ENCODE assay signal across 19 cellular contexts in genomic region chr1:25009675-25010262, GRCh38.
DNase-seq lines count a peak whose midpoint lies in the region; ATAC-seq, FAIRE-seq and TF ChIP-seq lines count a peak whose summit lies in the region.
"Had no signal": no experiment of that assay in that cellular context is flagged by ENCODE, and none has a peak within 500 bp of the region (broad histone marks: within the 10 kb centered on the region; RNA-seq: fewer than 3 reads in every experiment).

No MANE protein-coding gene starts in this region.

- no peaks in the 10 kb centered on the region for H3K27me3 Mint-ChIP-seq in CD4-positive, CD25-positive, alpha-beta regulatory T cell
- peaks cover 6% of the 10 kb centered on the region for H3K27me3 Mint-ChIP-seq in activated CD4-positive, alpha-beta memory T cell treated with anti-CD3 and anti-CD28 coated beads, Interleukin-2, amount 10 ng/mL, durations not matched to agents 7 days and 5 days

- H3K4me3 ChIP-seq in CD4-positive, CD25-positive, alpha-beta regulatory T cell (ENCODE audit: low read depth, low read length), result no peak overlapping the region
- H3K4me3 ChIP-seq in DND-41 (ENCODE audit: low read depth in 1 of 2, low read length in 2 of 2) (no peak overlapping the region), H1 (ENCODE audit: extremely low read depth in 1 of 4, insufficient read depth in 2 of 4, low read depth in 3 of 4, low read length in 4 of 4) (no peak overlapping the region), colonic mucosa (no peak overlapping the region)
- H3K4me3 ChIP-seq: adrenal gland; BLaER1 treated with 17β-estradiol and CSF1 and Interleukin-3, amounts not matched to agents 10 nM and 100 nM; right atrium auricular region; tibial nerve had no signal

- no peak overlapping the region for H3K4me3 Mint-ChIP-seq in CD4-positive, CD25-positive, alpha-beta regulatory T cell
- H3K4me3 Mint-ChIP-seq in activated CD4-positive, alpha-beta memory T cell treated with anti-CD3 and anti-CD28 coated beads, Interleukin-2, amount 10 ng/mL, durations not matched to agents 7 days and 5 days, result no peak overlapping the region

- H3K36me3 Mint-ChIP-seq in CD4-positive, CD25-positive, alpha-beta regulatory T cell, result no peaks in the 10 kb centered on the region
- peaks cover 5% of the 10 kb centered on the region for H3K36me3 Mint-ChIP-seq in activated CD4-positive, alpha-beta memory T cell treated with anti-CD3 and anti-CD28 coated beads, Interleukin-2, amount 10 ng/mL, durations not matched to agents 7 days and 5 days (ENCODE audit: low read depth)

- intact Hi-C loops in colonic mucosa (cut with DNase I), result no loop called here

- no peak overlapping the region for H3K4ac ChIP-seq in H1 (replicated peaks; ENCODE audit: insufficient read length, low read depth, low read length)

- H2BK120ac ChIP-seq in H1 (replicated peaks; ENCODE audit: low read depth, low read length), result no peak overlapping the region

- ATAC-seq in CD4-positive, CD25-positive, alpha-beta regulatory T cell (ENCODE audit: low read depth in 2 of 2), result peak; percentile 32 to 64
- ATAC-seq in DND-41 (ENCODE audit: insufficient read depth, low read depth), result peak; percentile 63
- ATAC-seq: left colon had no signal

- H3K27ac Mint-ChIP-seq in CD4-positive, CD25-positive, alpha-beta regulatory T cell, result peak overlapping the region in 1 of 3 donors; percentile 57
- H3K27ac Mint-ChIP-seq in activated CD4-positive, alpha-beta memory T cell treated with anti-CD3 and anti-CD28 coated beads, Interleukin-2, amount 10 ng/mL, durations not matched to agents 7 days and 5 days, result peak overlapping the region; percentile 32

- no peak overlapping the region for H2AK5ac ChIP-seq in H1 (ENCODE audit: low read depth, low read length)

- H3K18ac ChIP-seq in H1 (ENCODE audit: extremely low read depth, low read length), result no peak overlapping the region

- no peak for FAIRE-seq in H1 (lab: Jason Lieb, UNC)

- H3K23me2 ChIP-seq in H1 (ENCODE audit: low read depth, low read length), result no peaks in the 10 kb centered on the region

- no peak overlapping the region; the same call in 1 of the 2 replicates for H2BK12ac ChIP-seq in H1 (ENCODE audit: low read depth, low read length)

- CTCF ChIA-PET in activated CD4-positive, alpha-beta memory T cell treated with anti-CD3 and anti-CD28 coated beads, Interleukin-2, amount 10 ng/mL, durations not matched to agents 7 days and 5 days (lab: Charles Lee), result interaction anchor here (0.7 to 1.3 kb wide), 3 partner anchors 13 to 28 kb away, joined by 3 to 5 read pairs (median 3); no protein-coding TSS in a partner anchor
- CTCF ChIA-PET in H1 (lab: Charles Lee; ENCODE audit: partially characterized antibody), result interaction anchor here (1.0 to 6.8 kb wide), 5 partner anchors 9 to 208 kb away, joined by 3 to 59 read pairs (median 3); no protein-coding TSS in a partner anchor

- no peak overlapping the region; the same call in 1 of the 2 replicates for H4K8ac ChIP-seq in H1 (ENCODE audit: extremely low read depth, insufficient read depth, low read length)

- H3K4me1 Mint-ChIP-seq in CD4-positive, CD25-positive, alpha-beta regulatory T cell, result peaks cover 0 to 53% (median 11%) of the 10 kb centered on the region in 4 donors
- peaks cover 55% of the 10 kb centered on the region for H3K4me1 Mint-ChIP-seq in activated CD4-positive, alpha-beta memory T cell treated with anti-CD3 and anti-CD28 coated beads, Interleukin-2, amount 10 ng/mL, durations not matched to agents 7 days and 5 days

- no peak for TF ChIP-seq CTCF in DND-41 (IDR thresholded peaks at IDR 0.05; ENCODE audit: borderline replicate concordance, extremely low read depth, low read length, poor library complexity, severe bottlenecking)
- no peak for TF ChIP-seq CTCF in H1 (IDR thresholded peaks at IDR 0.05; ENCODE audit: control extremely low read depth in 1 of 3, insufficient read depth in 1 of 3, low read depth in 1 of 3, low read length in 3 of 3)
- TF ChIP-seq CTCF in colonic mucosa (IDR thresholded peaks at IDR 0.05), result no peak

- no peak overlapping the region for H3K4me2 ChIP-seq in DND-41 (ENCODE audit: insufficient read depth, low read length)
- no peak overlapping the region for H3K4me2 ChIP-seq in H1 (ENCODE audit: insufficient read depth in 1 of 2, low read depth in 2 of 2, low read length in 2 of 2)

- no peaks in the 10 kb centered on the region for H3K36me3 ChIP-seq in CD4-positive, CD25-positive, alpha-beta regulatory T cell (ENCODE audit: control insufficient read depth, insufficient read depth, low read length)
- H3K36me3 ChIP-seq in DND-41 (ENCODE audit: insufficient read depth, low read length), result no peaks in the 10 kb centered on the region
- H3K36me3 ChIP-seq in H1 (ENCODE audit: control insufficient read depth in 2 of 4, insufficient read depth in 4 of 4, low read length in 3 of 4), result no peaks in the 10 kb centered on the region
- no peaks in the 10 kb centered on the region for H3K36me3 ChIP-seq in colonic mucosa
- H3K36me3 ChIP-seq: adrenal gland; BLaER1 treated with 17β-estradiol and CSF1 and Interleukin-3, amounts not matched to agents 10 nM and 100 nM; right atrium auricular region; tibial nerve had no signal

- H4K20me1 ChIP-seq in DND-41 (ENCODE audit: insufficient read depth, low read length) (no peaks in the 10 kb centered on the region), H1 (replicated peaks in 1 of 2; ENCODE audit: control insufficient read depth in 1 of 2, insufficient read depth in 2 of 2, low read length in 2 of 2) (no peaks in the 10 kb centered on the region)

- H3K9me3 Mint-ChIP-seq in CD4-positive, CD25-positive, alpha-beta regulatory T cell, result no peaks in the 10 kb centered on the region
- H3K9me3 Mint-ChIP-seq in activated CD4-positive, alpha-beta memory T cell treated with anti-CD3 and anti-CD28 coated beads, Interleukin-2, amount 10 ng/mL, durations not matched to agents 7 days and 5 days, result peaks cover 7% of the 10 kb centered on the region

- no peak overlapping the region for H3K23ac ChIP-seq in H1 (ENCODE audit: insufficient read length)

- H4K91ac ChIP-seq in H1 (replicated peaks; ENCODE audit: insufficient read length, low read length), result no peak overlapping the region

- no peaks in the 10 kb centered on the region for H3K27me3 ChIP-seq in CD4-positive, CD25-positive, alpha-beta regulatory T cell (ENCODE audit: control insufficient read depth, insufficient read depth, low read length)
- no peaks in the 10 kb centered on the region for H3K27me3 ChIP-seq in DND-41 (ENCODE audit: insufficient read depth, low read length, poor library complexity)
- 0 out of 7 replicates have a peak, but pooled peaks cover 0 to 2% (median 0%) of the 10 kb centered on the region in 4 experiments for H3K27me3 ChIP-seq in H1 (replicated peaks in 1 of 4; ENCODE audit: control insufficient read depth in 3 of 4, extremely low read depth in 1 of 4, insufficient read depth in 3 of 4, low read length in 3 of 4)
- no peaks in the 10 kb centered on the region for H3K27me3 ChIP-seq in colonic mucosa
- H3K27me3 ChIP-seq: adrenal gland, right atrium auricular region had no signal

- no peak for TF ChIP-seq RAD21 in H1 (IDR thresholded peaks at IDR 0.05 in 1 of 2, conservative IDR thresholded peaks at IDR 0.05 in 1 of 2; ENCODE audit: low read depth in 2 of 2, low read length in 2 of 2)

- no peak overlapping the region for H4K5ac ChIP-seq in H1 (ENCODE audit: insufficient read length, low read depth, low read length)

- H3K79me2 ChIP-seq in DND-41 (ENCODE audit: insufficient read depth, low read length), result no peaks in the 10 kb centered on the region
- H3K79me2 ChIP-seq in H1 (ENCODE audit: control insufficient read depth in 1 of 2, insufficient read depth in 2 of 2, low read length in 2 of 2), result no peaks in the 10 kb centered on the region

- no peak overlapping the region for H3K14ac ChIP-seq in H1 (ENCODE audit: insufficient read length)

- H3K9me3 ChIP-seq in CD4-positive, CD25-positive, alpha-beta regulatory T cell (ENCODE audit: control insufficient read depth in 2 of 2, low read length in 2 of 2), result no peaks in the 10 kb centered on the region
- H3K9me3 ChIP-seq in DND-41 (ENCODE audit: insufficient read depth, low read length, severe bottlenecking) (no peaks in the 10 kb centered on the region), H1 (ENCODE audit: insufficient read depth in 2 of 2, low read depth in 1 of 2, low read length in 1 of 2) (no peaks in the 10 kb centered on the region), colonic mucosa (no peaks in the 10 kb centered on the region)
- H3K9me3 ChIP-seq: adrenal gland; BLaER1 treated with 17β-estradiol and CSF1 and Interleukin-3, amounts not matched to agents 10 nM and 100 nM; right atrium auricular region; tibial nerve had no signal

- WGBS in H1 (ENCODE audit: extremely low coverage in 1 of 2, insufficient coverage in 1 of 2, insufficient read length in 1 of 2, insufficient replicate concordance in 2 of 2, low coverage in 1 of 2, low lambda C conversion rate in 2 of 2, missing lambda C conversion rate in 1 of 2), 2 experiments, result 90% methylated on average over 3 of the region's 3 CpGs; no CpG with 5 or more reads in 1 of the 2 experiments

- no peak for TF ChIP-seq EP300 in H1 (IDR thresholded peaks at IDR 0.05; ENCODE audit: borderline replicate concordance in 1 of 2, low read depth in 2 of 2, low read length in 2 of 2)

- no peak overlapping the region for H2BK15ac ChIP-seq in H1 (ENCODE audit: low read length)

- H2BK20ac ChIP-seq in H1 (ENCODE audit: low read length), result 0 out of 2 replicates have a peak overlapping the region, but pooled peaks have one; percentile 48

- no peak overlapping the region for H3K56ac ChIP-seq in H1 (replicated peaks; ENCODE audit: insufficient read length, low read depth, low read length)

- no peak overlapping the region for H3K27ac ChIP-seq in CD4-positive, CD25-positive, alpha-beta regulatory T cell (ENCODE audit: insufficient read depth, low read length, poor library complexity, severe bottlenecking)
- H3K27ac ChIP-seq in DND-41 (ENCODE audit: low read length), result no peak overlapping the region
- H3K27ac ChIP-seq in H1 (ENCODE audit: low read depth, low read length), result no peak overlapping the region
- no peak overlapping the region for H3K27ac ChIP-seq in colonic mucosa
- H3K27ac ChIP-seq: adrenal gland; BLaER1 treated with 17β-estradiol and CSF1 and Interleukin-3, amounts not matched to agents 10 nM and 100 nM; right atrium auricular region; tibial nerve had no signal

- H3K9ac ChIP-seq in DND-41 (ENCODE audit: low read depth, low read length) (no peak overlapping the region), H1 (replicated peaks in 1 of 4; ENCODE audit: extremely low read depth in 1 of 4, low read depth in 3 of 4, low read length in 3 of 4) (no peak overlapping the region), colonic mucosa (ENCODE audit: low read depth in 2 of 2, low read length in 2 of 2) (no peak overlapping the region)
- H3K9ac ChIP-seq: BLaER1 treated with 17β-estradiol and CSF1 and Interleukin-3, amounts not matched to agents 10 nM and 100 nM had no signal

- POLR2A ChIA-PET in activated CD4-positive, alpha-beta memory T cell treated with anti-CD3 and anti-CD28 coated beads, Interleukin-2, amount 10 ng/mL, durations not matched to agents 7 days and 5 days (lab: Charles Lee), result interaction anchor here (1.2 to 9.1 kb wide), 5 partner anchors 11 to 43 kb away, joined by 4 to 51 read pairs (median 8); no protein-coding TSS in a partner anchor
- POLR2A ChIA-PET in H1 (lab: Charles Lee; ENCODE audit: partially characterized antibody), result interaction anchor here (1.9 kb wide), 1 partner anchor 8 kb away, joined by 6 read pairs; no protein-coding TSS in a partner anchor

- no peaks in the 10 kb centered on the region for H3K79me1 ChIP-seq in H1 (ENCODE audit: low read depth, low read length)

- H2AFZ ChIP-seq in DND-41 (ENCODE audit: low read depth, low read length), result no peak overlapping the region
- H2AFZ ChIP-seq in H1 (ENCODE audit: low read length), result no peak overlapping the region

- peak in 1 of 3 donors; percentile 83 for DNase-seq in CD4-positive, CD25-positive, alpha-beta regulatory T cell
- DNase-seq in DND-41 (no peak), H1 (ENCODE audit: low read depth in 1 of 2, low spot score in 2 of 2) (no peak), NCI-H1436 treated with DMSO at 0.1 percent for 48 hours (lab: John Stamatoyannopoulos, UW) (no peak), colonic mucosa (no peak), HT-29 (ENCODE audit: low spot score) (no peak)
- peak; percentile 60 for DNase-seq in activated CD4-positive, alpha-beta memory T cell treated with anti-CD3 and anti-CD28 coated beads, Interleukin-2, amount 10 ng/mL, durations not matched to agents 7 days and 5 days
- DNase-seq: adrenal gland, DMS79 treated with DMSO at 0.1 percent for 48 hours, left colon, midbrain, MV-4-11, NCI-H2081, NCI-H510A treated with DMSO at 0.1 percent for 48 hours, nucleus accumbens, SHP77 treated with DMSO at 0.1 percent for 48 hours had no signal

- no peak for TF ChIP-seq POLR2A in H1 (IDR thresholded peaks at IDR 0.05; ENCODE audit: control extremely low read depth in 1 of 2, low read depth in 2 of 2, low read length in 2 of 2)

- H3K4me1 ChIP-seq in CD4-positive, CD25-positive, alpha-beta regulatory T cell (ENCODE audit: control insufficient read depth, insufficient read depth, low read length, poor library complexity, severe bottlenecking), result peaks cover 12% of the 10 kb centered on the region
- H3K4me1 ChIP-seq in DND-41 (ENCODE audit: insufficient read depth, low read length) (no peaks in the 10 kb centered on the region), H1 (replicated peaks in 1 of 4; ENCODE audit: control insufficient read depth in 3 of 4, insufficient read depth in 4 of 4, low read length in 3 of 4) (peaks cover 0 to 8% (median 4%) of the 10 kb centered on the region in 4 experiments; a peak in 3 of 7 replicates), colonic mucosa (no peaks in the 10 kb centered on the region)

- H2BK5ac ChIP-seq in H1 (ENCODE audit: low read depth, low read length), result no peak overlapping the region
